8 cellular contexts compared by ENCODE assay signal in the genomic region with DNA sequence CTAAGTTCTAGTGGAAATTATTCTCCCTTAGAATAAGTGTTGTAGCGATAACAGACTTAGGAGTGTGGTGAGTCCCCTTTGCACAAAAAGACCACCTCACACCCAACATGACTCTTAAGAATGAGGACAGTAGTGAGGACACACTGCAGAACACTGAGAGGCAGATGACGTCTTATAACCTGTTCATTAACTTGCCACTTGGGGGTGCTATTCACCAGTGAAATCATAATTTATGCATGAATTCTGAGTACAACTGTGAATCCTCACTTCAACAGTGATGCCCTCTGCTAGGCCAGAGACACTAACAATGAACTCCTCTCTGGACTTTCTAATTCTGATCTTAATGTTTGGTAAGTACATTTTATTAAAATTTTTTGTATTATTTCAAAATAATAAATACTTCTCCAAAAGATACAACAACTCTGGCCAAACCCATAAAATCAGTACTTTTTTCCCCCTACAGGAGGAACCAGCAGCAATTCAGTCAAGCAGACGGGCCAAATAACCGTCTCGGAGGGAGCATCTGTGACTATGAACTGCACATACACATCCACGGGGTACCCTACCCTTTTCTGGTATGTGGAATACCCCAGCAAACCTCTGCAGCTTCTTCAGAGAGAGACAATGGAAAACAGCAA.
DNase-seq lines count a peak whose midpoint lies in the region; ATAC-seq and TF ChIP-seq lines count a peak whose summit lies in the region.

No MANE protein-coding gene starts in this region.

- H3K9me3 ChIP-seq in AG04450 (ENCODE audit: control insufficient read depth, insufficient read depth, low read length) (no peaks in the 10 kb centered on the region), thoracic aorta (no peaks in the 10 kb centered on the region)

- peak; percentile 93 for ATAC-seq in HG02885 (IDR thresholded peaks at IDR 0.05; ENCODE audit: poor library complexity, unreplicated experiment)
- ATAC-seq in thoracic aorta (ENCODE audit: insufficient number of reproducible peaks, low FRiP score, low read depth), result peak; percentile 57
- no peak for ATAC-seq in GM19328 (IDR thresholded peaks at IDR 0.05; ENCODE audit: unreplicated experiment)

- H3K4me3 ChIP-seq in AG04450 (ENCODE audit: low read depth, low read length) (no peak overlapping the region), astrocyte of the spinal cord (ENCODE audit: low read depth, low read length) (no peak overlapping the region), thoracic aorta (no peak overlapping the region)

- H3K36me3 ChIP-seq in thoracic aorta, result no peaks in the 10 kb centered on the region

- POLR2A ChIA-PET in AG04450 (lab: Yijun Ruan, JAX) (no interaction called here), GM10248 (lab: Yijun Ruan, JAX) (no interaction called here)

- in situ Hi-C loops in astrocyte of the spinal cord (cut with HindIII; ENCODE audit: low sequenced_read_pairs), result no loop called here

- TF ChIP-seq CTCF in AG04450 (IDR thresholded peaks at IDR 0.05; ENCODE audit: low read depth, low read length) (peak; percentile 72), GM10248 (IDR thresholded peaks at IDR 0.05; ENCODE audit: control extremely low read depth, extremely low read depth, low read depth, missing control alignments) (peak; percentile 71), astrocyte of the spinal cord (IDR thresholded peaks at IDR 0.05; ENCODE audit: low read depth, low read length) (peak; percentile 68), thoracic aorta (IDR thresholded peaks at IDR 0.05) (peak; percentile 51)

- no peaks in the 10 kb centered on the region for H3K27me3 ChIP-seq in AG04450 (ENCODE audit: control insufficient read depth, insufficient read depth, low read length)
- H3K27me3 ChIP-seq in thoracic aorta (replicated peaks; ENCODE audit: insufficient read depth), result no peaks in the 10 kb centered on the region

- CTCF ChIA-PET in AG04450 (lab: Charles Lee) (interaction anchor here (0.6 to 2.4 kb wide), 19 partner anchors 8 to 1827 kb away, joined by 3 to 21 read pairs (median 4); partner anchors contain the start of gene EMC9), GM10248 (lab: Yijun Ruan, JAX) (interaction anchor here (0.7 to 2.6 kb wide), 19 partner anchors 10 to 539 kb away, joined by 3 to 18 read pairs (median 3); no protein-coding TSS in a partner anchor)

- DNase-seq in AG04450 (ENCODE audit: low read depth, low spot score) (no peak), GM10248 (ENCODE audit: extremely low spot score) (peak; percentile 68), NCI-H524 treated with DMSO at 0.1 percent for 48 hours (lab: John Stamatoyannopoulos, UW) (peak; percentile 28), astrocyte of the spinal cord (ENCODE audit: low read depth, low spot score) (peak; percentile 63), iris pigment epithelial cell (ENCODE audit: low read depth) (peak; percentile 59), thoracic aorta (ENCODE audit: low spot score) (no peak)

- H3K4me1 ChIP-seq in thoracic aorta (ENCODE audit: control insufficient read depth in 1 of 2, low read depth in 2 of 2), result peaks cover 10 to 12% of the 10 kb centered on the region in 2 donors

- H3K27ac ChIP-seq in AG04450 (ENCODE audit: low read depth, low read length), result no peak overlapping the region
- H3K27ac ChIP-seq in thoracic aorta, result peak overlapping the region in 1 of 2 donors; percentile 26

Comparison
In these comparisons a context has a peak if more than half of its experiments do, and no peak if none do; other contexts are left out.
1. DNase-seq: peak in GM10248 (single experiment), NCI-H524 treated with DMSO at 0.1 percent for 48 hours (single experiment), astrocyte of the spinal cord (single experiment) and iris pigment epithelial cell (single experiment); none in AG04450 (single experiment) and thoracic aorta (single experiment).
2. Peak in every context shown above with its lines, with median percentiles within 50 percentile points of each other: CTCF ChIP-seq.